In genomic region chr18:46740046-46740445, GRCh38 we compare ENCODE assay signal across 1 cellular context.
TF ChIP-seq lines count a peak whose summit lies in the region.

No MANE protein-coding gene starts in this region.

TF ChIP-seq in K562, 482 proteins besides CTCF, POLR2A, EP300 and RAD21 (continued from another document):
- TF ChIP-seq PRDM10 (IDR thresholded peaks at IDR 0.05; ENCODE audit: partially characterized antibody) = no peak
TF ChIP-seq in K562: peak in this region for 1.
